ENCODE assay signal across 17 cellular contexts in genomic region chr4:8177956-8178355, GRCh38. TPM values are rescaled to one million over a fixed set of nuclear protein-coding genes. Genes with fewer than 3 reads are reported as not detected.
DNase-seq lines count a peak whose midpoint lies in the region; ATAC-seq and TF ChIP-seq lines count a peak whose summit lies in the region.
"Had no signal": no experiment of that assay in that cellular context is flagged by ENCODE, and none has a peak within 500 bp of the region (broad histone marks: within the 10 kb centered on the region; RNA-seq: fewer than 3 reads in every experiment).

No MANE protein-coding gene starts in this region.

- H3K9me3 ChIP-seq in heart left ventricle (no peaks in the 10 kb centered on the region), trophoblast cell (ENCODE audit: insufficient read depth, low read depth, low read length) (peaks cover 2% of the 10 kb centered on the region), uterus (no peaks in the 10 kb centered on the region)
- H3K9me3 ChIP-seq: BLaER1 had no signal

- H3K4me1 ChIP-seq in heart left ventricle (peaks cover 6 to 38% (median 27%) of the 10 kb centered on the region in 12 donors), trophoblast cell (ENCODE audit: control insufficient read depth in 1 of 2, insufficient read depth in 2 of 2, low read length in 2 of 2) (peaks cover 5 to 11% of the 10 kb centered on the region in 2 experiments), uterus (no peaks in the 10 kb centered on the region)

- H3K4me1 Mint-ChIP-seq in nephron progenitor cell: peaks cover 21% of the 10 kb centered on the region

- H3K27me3 ChIP-seq in heart left ventricle: no peaks in the 10 kb centered on the region
- no peaks in the 10 kb centered on the region for H3K27me3 ChIP-seq in trophoblast cell (ENCODE audit: insufficient read depth, low read length)
- H3K27me3 ChIP-seq in uterus: no peaks in the 10 kb centered on the region
- H3K27me3 ChIP-seq: BLaER1 had no signal

- no peaks in the 10 kb centered on the region for H3K36me3 Mint-ChIP-seq in nephron progenitor cell (ENCODE audit: low read depth)
- H3K36me3 Mint-ChIP-seq: CD14-positive monocyte; CD4-positive, alpha-beta memory T cell had no signal

- H3K9me3 Mint-ChIP-seq in nephron progenitor cell: no peaks in the 10 kb centered on the region
- H3K9me3 Mint-ChIP-seq: CD14-positive monocyte; CD4-positive, alpha-beta memory T cell; GM23338 had no signal

- no peak overlapping the region for H3K18ac ChIP-seq in trophoblast cell (ENCODE audit: low read length)

- no peak overlapping the region for H3K9ac ChIP-seq in trophoblast cell (ENCODE audit: low read length)
- H3K9ac ChIP-seq: BLaER1 had no signal

- H3K4ac ChIP-seq in trophoblast cell (ENCODE audit: low read depth, low read length): no peak overlapping the region

- no peak for TF ChIP-seq CTCF in heart left ventricle (IDR thresholded peaks at IDR 0.05)
- no peak for TF ChIP-seq CTCF in nephron progenitor cell (IDR thresholded peaks at IDR 0.05)
- TF ChIP-seq CTCF in uterus (IDR thresholded peaks at IDR 0.05): no peak

- H3K4me3 Mint-ChIP-seq in nephron progenitor cell: peak overlapping the region; percentile 36
- H3K4me3 Mint-ChIP-seq: CD14-positive monocyte, GM23338 had no signal

- no peak overlapping the region for H2BK5ac ChIP-seq in trophoblast cell (ENCODE audit: low read depth, low read length, poor library complexity)

- H3K79me1 ChIP-seq in trophoblast cell (ENCODE audit: low read length): no peaks in the 10 kb centered on the region

- H2AFZ ChIP-seq in trophoblast cell (ENCODE audit: insufficient read depth, low read length, poor library complexity): no peak overlapping the region
- H2AFZ ChIP-seq: GM23338 had no signal

- peaks cover 8% of the 10 kb centered on the region for H3K27me3 Mint-ChIP-seq in nephron progenitor cell (ENCODE audit: low read depth, poor library complexity)

- H3K14ac ChIP-seq in trophoblast cell (ENCODE audit: low read length): no peak overlapping the region

- H3K4me2 ChIP-seq in trophoblast cell (ENCODE audit: low read length): no peak overlapping the region
- H3K4me2 ChIP-seq: BLaER1, GM23338 had no signal

- no peak overlapping the region for H4K91ac ChIP-seq in trophoblast cell (ENCODE audit: low read depth, low read length)

- no peak overlapping the region for H2BK120ac ChIP-seq in trophoblast cell (ENCODE audit: insufficient read depth, low read length, poor library complexity)

- H2AK5ac ChIP-seq in trophoblast cell (ENCODE audit: low read length): no peak overlapping the region

- H3K79me2 ChIP-seq in trophoblast cell (ENCODE audit: control insufficient read depth, insufficient read depth, low read length, poor library complexity): no peaks in the 10 kb centered on the region

- H3K23ac ChIP-seq in trophoblast cell (ENCODE audit: low read length): no peak overlapping the region

- ATAC-seq in Right ventricle myocardium inferior: no peak
- ATAC-seq in heart left ventricle: no peak
- ATAC-seq: GM23338 had no signal

- no peak overlapping the region for H3K27ac Mint-ChIP-seq in nephron progenitor cell
- H3K27ac Mint-ChIP-seq: CD4-positive, alpha-beta memory T cell; GM23338 had no signal

- H3K4me3 ChIP-seq in heart left ventricle (no peak overlapping the region), trophoblast cell (ENCODE audit: low read depth, low read length) (no peak overlapping the region), uterus (no peak overlapping the region)
- H3K4me3 ChIP-seq: BLaER1, GM23338 had no signal

- no peak overlapping the region for H4K8ac ChIP-seq in trophoblast cell (ENCODE audit: low read depth, low read length)

- peak overlapping the region; percentile 22 for H2BK12ac ChIP-seq in trophoblast cell (ENCODE audit: low read length)

- H3K27ac ChIP-seq in heart left ventricle (no peak overlapping the region), trophoblast cell (ENCODE audit: low read depth, low read length) (no peak overlapping the region), uterus (no peak overlapping the region)
- H3K27ac ChIP-seq: BLaER1 had no signal

- WGBS in heart left ventricle, 4 donors: 92 to 98% (median 96%) methylated on average over 11 of the region's 11 CpGs
- WGBS in trophoblast cell (ENCODE audit: extremely low coverage, insufficient coverage, insufficient read length): no CpG with 5 or more reads among the region's 11 CpGs

- H3K36me3 ChIP-seq in heart left ventricle: no peaks in the 10 kb centered on the region
- H3K36me3 ChIP-seq in trophoblast cell (ENCODE audit: control insufficient read depth in 1 of 2, insufficient read depth in 2 of 2, low read length in 2 of 2): no peaks in the 10 kb centered on the region
- no peaks in the 10 kb centered on the region for H3K36me3 ChIP-seq in uterus
- H3K36me3 ChIP-seq: BLaER1 had no signal

- no peak overlapping the region for H4K12ac ChIP-seq in trophoblast cell (ENCODE audit: low read depth, low read length)

- DNase-seq in Right ventricle myocardium inferior (ENCODE audit: missing footprints) (peak; percentile 52), heart left ventricle (no peak), nephron progenitor cell (no peak), trophoblast cell (no peak), uterus (no peak), NCI-H2171 (lab: John Stamatoyannopoulos, UW) (no peak), NCI-H2196 (lab: John Stamatoyannopoulos, UW; ENCODE audit: unreplicated experiment) (no peak)
- DNase-seq: 8988T; CD4-positive, alpha-beta memory T cell; DMS153; DMS79; GF-D8; HCEC 1CT had no signal

- TF ChIP-seq POLR2A in heart left ventricle (IDR thresholded peaks at IDR 0.05) (no peak), uterus (IDR thresholded peaks at IDR 0.05) (no peak)

- intact Hi-C loops in Right ventricle myocardium inferior (cut with DNase I): loop anchor here (1.0 kb wide), 1 partner anchor 14 kb away; no protein-coding TSS in a partner anchor
- intact Hi-C loops in heart left ventricle (cut with DNase I): loop anchor here in 9 of 10 donors (5.0 to 10.0 kb wide), 8 partner anchors 47 to 237 kb away; no protein-coding TSS in a partner anchor
- intact Hi-C loops in uterus (cut with DNase I; ENCODE audit: low total_unique reads): no loop called here

RNA-seq across cellular contexts. Expression of gene ABLIM2, which starts 19.3 kb away (rescaled TPM):
- 24.9 TPM for total RNA-seq in Right ventricle myocardium inferior
- total RNA-seq in heart left ventricle: 10 to 100 TPM; 14.3 to 25.8 (median 18.4) TPM
- polyA plus RNA-seq in heart left ventricle: 10 to 100 TPM; 11.1 to 27.9 TPM
- polyA plus RNA-seq in trophoblast cell (2013): 3.0 and 3.2 TPM in 2 replicates
- total RNA-seq in uterus: 1 to 10 TPM in 2 of 4 donors, under 1 TPM in 2; 0.77 to 6.0 (median 1.5) TPM
- polyA plus RNA-seq: AG04450, CD14-positive monocyte had no signal

RNA-seq across cellular contexts. Expression of gene SH3TC1, which starts 21.1 kb away (rescaled TPM):
- total RNA-seq in Right ventricle myocardium inferior (11.2 TPM), heart left ventricle (10 to 100 TPM in 6 of 9 donors, 1 to 10 TPM in 3; 6.0 to 45.9 (median 11.5) TPM), uterus (10 to 100 TPM in 2 of 4 donors, 1 to 10 TPM in 2; 5.1 to 16.4 (median 11.3) TPM)
- polyA plus RNA-seq in heart left ventricle: 1 to 10 TPM; 5.8 to 8.1 TPM
- 12.8 and 13.1 TPM in 2 replicates for polyA plus RNA-seq in trophoblast cell (2013)
- polyA plus RNA-seq: GM23338 had no signal
